26 cellular contexts compared by ENCODE assay signal in the genomic region with DNA sequence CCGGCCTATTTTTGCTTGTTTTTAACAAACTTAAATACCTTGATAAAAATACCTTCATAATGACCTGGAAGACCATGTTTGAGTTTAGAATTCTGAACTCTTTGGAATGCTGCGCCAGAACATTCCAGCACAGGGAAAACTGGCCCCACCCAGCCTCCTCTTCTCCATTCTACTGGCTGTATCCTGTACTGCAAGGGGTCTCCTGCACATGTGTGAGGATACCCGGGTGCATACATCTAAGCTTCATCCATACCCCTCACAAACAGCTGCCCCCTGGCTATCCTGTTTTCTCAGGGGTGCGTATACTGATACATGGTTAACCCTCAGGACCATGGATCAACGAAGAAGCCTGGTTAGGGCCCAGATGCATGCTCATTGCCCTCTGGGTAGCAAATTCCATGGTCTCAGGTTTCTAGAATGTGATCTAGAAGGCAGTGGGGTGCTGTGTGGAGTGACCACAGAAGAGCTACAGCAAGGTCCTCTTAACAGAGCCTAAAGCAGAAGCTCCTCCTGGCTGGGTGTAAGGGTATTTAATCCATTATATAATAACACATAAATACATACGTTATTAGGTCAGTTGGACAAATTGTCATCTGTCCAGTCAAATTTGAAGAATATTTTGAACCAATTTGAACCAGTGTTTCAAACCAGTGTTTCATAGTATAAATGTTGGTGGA.
"Had no signal": no experiment of that assay in that cellular context is flagged by ENCODE, and none has a peak within 500 bp of the region (broad histone marks: within the 10 kb centered on the region; RNA-seq: fewer than 3 reads in every experiment).

No MANE protein-coding gene starts in this region.

- ATAC-seq: esophagus mucosa; left ventricle myocardium superior; lower lobe of right lung; natural killer cell; right cardiac atrium; stimulated activated naive CD8-positive, alpha-beta T cell treated with anti-CD3 and anti-CD28 coated beads, Interleukin-15, amount 100 ng/mL, for 72 hours had no signal

- H3K4me3 ChIP-seq: heart right ventricle, lower lobe of right lung, ovary, psoas muscle, suprapubic skin, transverse colon, vagina had no signal

- DNase-seq: effector CD8-positive, alpha-beta T cell; endodermal cell; foreskin melanocyte; glutamatergic neuron; heart right ventricle; hippocampal formation; immature natural killer cell; islet precursor cell; kidney glomerular epithelial cell; left ventricle myocardium superior; lower lobe of right lung; natural killer cell; occipital lobe; ovary; posterior cingulate gyrus; psoas muscle; right cardiac atrium; small intestine; stimulated activated CD4-positive, alpha-beta T cell treated with anti-CD3 and anti-CD28 coated beads, Interleukin-15, amount 100 ng/mL, for 24 hours; stimulated activated CD4-positive, alpha-beta T cell treated with anti-CD3 and anti-CD28 coated beads, Interleukin-2, amount 100 ng/mL, for 48 hours; stimulated activated naive CD4-positive, alpha-beta T cell; stimulated activated naive CD8-positive, alpha-beta T cell treated with anti-CD3 and anti-CD28 coated beads, Interleukin-15, amount 100 ng/mL, for 72 hours; transverse colon had no signal
